In the genomic region with DNA sequence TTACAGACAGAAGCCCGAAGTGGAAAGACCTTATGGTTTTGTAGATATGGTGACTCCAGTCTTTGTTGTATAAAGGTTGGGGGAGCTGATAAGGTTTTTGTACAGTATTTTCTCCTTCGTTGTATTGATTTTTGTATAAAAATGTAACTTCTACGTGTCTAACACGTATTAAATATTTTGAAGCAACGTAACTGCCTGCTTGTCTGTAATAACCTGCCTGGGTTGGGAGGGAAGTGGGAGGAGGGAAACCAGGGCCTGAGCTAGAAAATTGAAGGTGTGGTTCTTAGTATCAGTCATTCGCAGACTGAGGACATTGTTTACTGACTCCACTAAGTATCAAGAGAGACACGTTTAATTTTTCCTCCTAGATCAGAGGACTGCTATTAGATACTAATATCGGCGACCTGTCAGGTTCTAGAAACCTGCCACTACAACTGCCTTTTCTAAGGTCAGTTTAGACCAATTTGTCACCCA, we compare ENCODE assay signal across 8 cellular contexts. TPM values are rescaled to one million over a fixed set of nuclear protein-coding genes. Genes with fewer than 3 reads are reported as not detected.
DNase-seq lines count a peak whose midpoint lies in the region; ATAC-seq and TF ChIP-seq lines count a peak whose summit lies in the region.

No MANE protein-coding gene starts in this region.

- TF ChIP-seq CTCF in DOHH2 (IDR thresholded peaks at IDR 0.05; ENCODE audit: low read depth, low read length, poor library complexity, severe bottlenecking), result no peak
- no peak for TF ChIP-seq CTCF in lung (IDR thresholded peaks at IDR 0.05; ENCODE audit: control extremely low read depth, extremely low read depth)
- TF ChIP-seq CTCF in tibial nerve (IDR thresholded peaks at IDR 0.05), result no peak

- H3F3A ChIP-seq in DOHH2 (ENCODE audit: control insufficient read depth, insufficient read depth), result peaks cover 10% of the 10 kb centered on the region

- DNase-seq in NCI-H2227 treated with DMSO at 0.1 percent for 48 hours (lab: John Stamatoyannopoulos, UW) (peak; percentile 40), astrocyte of the hippocampus (ENCODE audit: low read depth, low spot score) (peak; percentile 43), lung (ENCODE audit: low spot score) (no peak), tibial nerve (ENCODE audit: low spot score in 2 of 2) (no peak), NCI-H146 treated with DMSO at 0.1 percent for 48 hours (lab: John Stamatoyannopoulos, UW; ENCODE audit: unreplicated experiment) (no peak)

- peak overlapping the region; percentile 78 for H3K4me2 ChIP-seq in DOHH2 (ENCODE audit: low read length)

- H4K20me1 ChIP-seq in DOHH2 (ENCODE audit: control insufficient read depth, insufficient read depth, low read depth, low read length), result peaks cover 17% of the 10 kb centered on the region

- peaks cover 34% of the 10 kb centered on the region for H3K4me1 ChIP-seq in DOHH2 (ENCODE audit: control insufficient read depth, low read length)
- peaks cover 7 to 29% of the 10 kb centered on the region in 2 donors for H3K4me1 ChIP-seq in lung (ENCODE audit: control insufficient read depth in 2 of 2, insufficient read depth in 2 of 2, low read length in 2 of 2)
- H3K4me1 ChIP-seq in tibial nerve, result peaks cover 0 to 60% (median 20%) of the 10 kb centered on the region in 4 donors

- peaks cover 42% of the 10 kb centered on the region for H3K79me2 ChIP-seq in DOHH2 (ENCODE audit: control insufficient read depth, low read length)

- H3K36me3 ChIP-seq in DOHH2 (ENCODE audit: control insufficient read depth, low read length) (peaks cover 33% of the 10 kb centered on the region), lung (ENCODE audit: control insufficient read depth in 2 of 2, insufficient read depth in 2 of 2, low read length in 2 of 2) (peaks cover 0 to 6% of the 10 kb centered on the region in 2 donors), tibial nerve (peaks cover 0 to 4% (median 0%) of the 10 kb centered on the region in 3 donors)

- H3K27me3 ChIP-seq in DOHH2 (ENCODE audit: control insufficient read depth, low read length), result no peaks in the 10 kb centered on the region
- no peaks in the 10 kb centered on the region for H3K27me3 ChIP-seq in lung (ENCODE audit: control insufficient read depth, insufficient read depth)
- H3K27me3 ChIP-seq in tibial nerve, result no peaks in the 10 kb centered on the region

- no peak for TF ChIP-seq EP300 in tibial nerve (IDR thresholded peaks at IDR 0.05)

- H3K9me3 ChIP-seq in DOHH2 (ENCODE audit: control insufficient read depth, insufficient read depth, low read length) (no peaks in the 10 kb centered on the region), lung (ENCODE audit: control insufficient read depth in 2 of 2, insufficient read depth in 1 of 2, low read length in 1 of 2) (no peaks in the 10 kb centered on the region), tibial nerve (no peaks in the 10 kb centered on the region)

- WGBS in lung, 2 donors, result 17 to 27% methylated on average over 9 of the region's 9 CpGs
- WGBS in tibial nerve, 2 donors, result 53 to 57% methylated on average over 9 of the region's 9 CpGs

- H3K4me3 ChIP-seq in DOHH2 (ENCODE audit: low read length) (peak overlapping the region; percentile 98), lung (peak overlapping the region; percentile 24), tibial nerve (peak overlapping the region; percentile 75 to 85 (median 82))

- TF ChIP-seq POLR2A in tibial nerve (IDR thresholded peaks at IDR 0.05), result no peak

- ATAC-seq in lung (ENCODE audit: insufficient read depth, low FRiP score) (no peak), GM21515 (IDR thresholded peaks at IDR 0.05; ENCODE audit: unreplicated experiment) (no peak), HG02973 (IDR thresholded peaks at IDR 0.05; ENCODE audit: unreplicated experiment) (no peak)

- H3K9me2 ChIP-seq in DOHH2 (replicated peaks; ENCODE audit: control insufficient read depth, low read length), result no peaks in the 10 kb centered on the region

- H3K27ac ChIP-seq in DOHH2 (ENCODE audit: low read depth, low read length), result no peak overlapping the region
- H3K27ac ChIP-seq in lung (ENCODE audit: low read depth in 1 of 2, low read length in 1 of 2), result peak overlapping the region; percentile 49 to 88
- peak overlapping the region; percentile 78 to 90 (median 83) for H3K27ac ChIP-seq in tibial nerve

RNA-seq across cellular contexts. Expression of gene IER5, which starts 2.2 kb away (rescaled TPM):
- total RNA-seq in lung (10 to 100 TPM; 18.6 to 33.2 TPM), tibial nerve (10 to 100 TPM in 3 of 4 donors, 1 to 10 TPM in 1; 8.1 to 16.3 (median 13.1) TPM)
- polyA plus RNA-seq in lung, result 10 to 100 TPM; 19.2 to 34.5 TPM

RNA-seq across cellular contexts. Expression of gene MR1, which starts 56.9 kb away (rescaled TPM):
- total RNA-seq in lung (10 to 100 TPM; 18.9 to 31.0 TPM), tibial nerve (10 to 100 TPM in 3 of 4 donors, 1 to 10 TPM in 1; 9.2 to 26.2 (median 10.9) TPM)
- 10 to 100 TPM in 1 of 2 donors, 1 to 10 TPM in 1; 8.1 to 29.0 TPM for polyA plus RNA-seq in lung

Comparison
In these comparisons a context has a peak if more than half of its experiments do, and no peak if none do; other contexts are left out.
1. H3K4me3 ChIP-seq: peak in every context shown above with its lines; median percentile 98 in DOHH2; 82 in tibial nerve; 24 in lung.
2. DNase-seq: peak in NCI-H2227 treated with DMSO at 0.1 percent for 48 hours (single experiment) and astrocyte of the hippocampus (single experiment); none in lung (single experiment), tibial nerve (0 of 2) and NCI-H146 treated with DMSO at 0.1 percent for 48 hours (single experiment).